In the genomic region with DNA sequence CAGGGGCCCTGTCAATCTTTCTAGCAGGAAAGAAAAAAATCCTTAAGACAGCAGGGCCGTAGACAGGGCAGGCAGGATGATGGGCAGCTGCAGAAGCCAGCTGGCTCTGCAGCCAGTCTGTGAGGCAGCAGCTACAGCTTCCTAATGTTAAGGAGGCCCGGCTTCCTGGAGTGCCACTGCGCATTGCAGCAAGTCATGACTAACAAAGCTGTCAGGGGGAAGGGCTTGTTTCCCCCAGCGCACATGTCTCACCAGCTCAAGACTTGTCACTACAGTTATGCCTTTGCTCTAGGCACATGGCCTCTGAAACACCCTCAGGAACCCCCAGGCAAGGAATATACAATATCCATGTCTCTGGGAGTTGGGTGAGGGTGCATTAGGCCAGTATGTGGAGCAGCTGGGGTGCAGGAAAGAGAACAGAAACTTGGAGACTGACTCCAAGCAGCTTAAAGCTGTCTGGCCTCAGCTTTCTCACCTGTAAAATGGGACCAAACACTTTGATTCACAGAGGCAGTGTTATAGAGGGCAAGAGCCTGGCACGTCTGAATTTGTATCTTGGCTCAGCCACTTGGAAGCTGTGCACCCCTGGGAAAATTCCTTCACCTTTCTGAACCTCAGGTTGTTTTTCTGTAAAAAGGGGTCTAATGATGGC, we compare ENCODE assay signal across 1 cellular context.
TF ChIP-seq lines count a peak whose summit lies in the region.

No MANE protein-coding gene starts in this region.

TF ChIP-seq in K562, 482 proteins besides CTCF, POLR2A, EP300 and RAD21 (continued from another document):
- TF ChIP-seq RNF219 (CRISPR knock-in tag; IDR thresholded peaks at IDR 0.05) (no peak), MYNN (IDR thresholded peaks at IDR 0.05) (no peak), MYNN (CRISPR knock-in tag; IDR thresholded peaks at IDR 0.05) (no peak), PML (IDR thresholded peaks at IDR 0.05; ENCODE audit: low read length) (no peak), RBM25 (IDR thresholded peaks at IDR 0.05; ENCODE audit: low read depth, low read length, severe bottlenecking) (peak; percentile 11)
